ENCODE assay signal across 29 cellular contexts in genomic region chr22:49638001-49638400, GRCh38.
DNase-seq lines count a peak whose midpoint lies in the region; ATAC-seq and TF ChIP-seq lines count a peak whose summit lies in the region.
"Had no signal": no experiment of that assay in that cellular context is flagged by ENCODE, and none has a peak within 500 bp of the region (broad histone marks: within the 10 kb centered on the region; RNA-seq: fewer than 3 reads in every experiment).

No MANE protein-coding gene starts in this region.

- H3K9me3 ChIP-seq in right atrium auricular region: no peaks in the 10 kb centered on the region
- H3K9me3 ChIP-seq in right cardiac atrium (ENCODE audit: control insufficient read depth, low read length): no peaks in the 10 kb centered on the region
- no peaks in the 10 kb centered on the region for H3K9me3 ChIP-seq in BLaER1
- H3K9me3 ChIP-seq in neuronal stem cell (replicated peaks in 1 of 2; ENCODE audit: control insufficient read depth in 2 of 2, insufficient read depth in 1 of 2, low read depth in 1 of 2, low read length in 2 of 2): no peaks in the 10 kb centered on the region
- H3K9me3 ChIP-seq: A549; BE2C; BLaER1 treated with 17β-estradiol and CSF1 and Interleukin-3, amounts not matched to agents 10 nM and 100 nM; Caco-2 had no signal

- no peaks in the 10 kb centered on the region for H3K9me3 Mint-ChIP-seq in activated CD8-positive, alpha-beta T cell treated with anti-CD3 and anti-CD28 coated beads, Interleukin-2, amount 10 ng/mL, durations not matched to agents 7 days and 5 days (ENCODE audit: insufficient read depth)
- peaks cover 17% of the 10 kb centered on the region for H3K9me3 Mint-ChIP-seq in glutamatergic neuron (ENCODE audit: unreplicated experiment)
- H3K9me3 Mint-ChIP-seq: CD14-positive monocyte; CD4-positive, alpha-beta memory T cell; CD4-positive, alpha-beta T cell; CD4-positive, CD25-positive, alpha-beta regulatory T cell; CD8-positive, alpha-beta memory T cell; CD8-positive, alpha-beta T cell had no signal

- no peak overlapping the region for H3K4ac ChIP-seq in neuronal stem cell (ENCODE audit: low read length)

- no peak overlapping the region for H4K8ac ChIP-seq in neuronal stem cell (ENCODE audit: low read depth, low read length)

- H3K27me3 Mint-ChIP-seq in activated CD8-positive, alpha-beta T cell treated with anti-CD3 and anti-CD28 coated beads, Interleukin-2, amount 10 ng/mL, durations not matched to agents 7 days and 5 days (ENCODE audit: low read depth): no peaks in the 10 kb centered on the region
- H3K27me3 Mint-ChIP-seq in glutamatergic neuron (ENCODE audit: unreplicated experiment): peaks cover 7% of the 10 kb centered on the region
- H3K27me3 Mint-ChIP-seq: B cell; CD4-positive, alpha-beta memory T cell; CD4-positive, alpha-beta T cell; CD4-positive, CD25-positive, alpha-beta regulatory T cell; CD8-positive, alpha-beta memory T cell had no signal

- H2BK15ac ChIP-seq in neuronal stem cell (ENCODE audit: low read length): no peak overlapping the region

- H3K4me3 ChIP-seq in right atrium auricular region (no peak overlapping the region), right cardiac atrium (ENCODE audit: low read length) (no peak overlapping the region), BLaER1 (no peak overlapping the region), neuronal stem cell (ENCODE audit: low read length in 2 of 2) (no peak overlapping the region)
- H3K4me3 ChIP-seq: A549; BLaER1 treated with 17β-estradiol and CSF1 and Interleukin-3, amounts not matched to agents 10 nM and 100 nM had no signal

- 90% methylated on average over 17 of the region's 17 CpGs for WGBS in right cardiac atrium
- WGBS in neuronal stem cell (ENCODE audit: extremely low coverage in 2 of 2, insufficient read length in 2 of 2, insufficient replicate concordance in 1 of 2), 2 donors: no CpG with 5 or more reads among the region's 17 CpGs

- H2BK120ac ChIP-seq in neuronal stem cell (ENCODE audit: low read depth, low read length): no peak overlapping the region

- H3K36me3 Mint-ChIP-seq in activated CD8-positive, alpha-beta T cell treated with anti-CD3 and anti-CD28 coated beads, Interleukin-2, amount 10 ng/mL, durations not matched to agents 7 days and 5 days (ENCODE audit: low read depth): no peaks in the 10 kb centered on the region
- H3K36me3 Mint-ChIP-seq in glutamatergic neuron (ENCODE audit: unreplicated experiment): peaks cover 4% of the 10 kb centered on the region

- H3K23ac ChIP-seq in neuronal stem cell (ENCODE audit: low read depth, low read length, poor library complexity): no peak overlapping the region

- H3K4me1 ChIP-seq in right atrium auricular region (peaks cover 0 to under 1% of the 10 kb centered on the region in 2 donors), right cardiac atrium (ENCODE audit: control insufficient read depth, insufficient read depth, low read length) (no peaks in the 10 kb centered on the region), BLaER1 (peaks cover 72% of the 10 kb centered on the region), neuronal stem cell (ENCODE audit: control insufficient read depth in 2 of 2, insufficient read depth in 1 of 2, low read depth in 1 of 2, low read length in 2 of 2) (peaks cover 2 to 3% of the 10 kb centered on the region in 2 donors)
- H3K4me1 ChIP-seq: A549, BE2C, Caco-2 had no signal

- no peak overlapping the region for H3K4me3 Mint-ChIP-seq in activated CD8-positive, alpha-beta T cell treated with anti-CD3 and anti-CD28 coated beads, Interleukin-2, amount 10 ng/mL, durations not matched to agents 7 days and 5 days
- no peak overlapping the region for H3K4me3 Mint-ChIP-seq in glutamatergic neuron (ENCODE audit: unreplicated experiment)
- H3K4me3 Mint-ChIP-seq: B cell; CD14-positive monocyte; CD4-positive, alpha-beta memory T cell; CD4-positive, alpha-beta T cell; CD4-positive, CD25-positive, alpha-beta regulatory T cell; CD8-positive, alpha-beta memory T cell; CD8-positive, alpha-beta T cell had no signal

- TF ChIP-seq CTCF in right atrium auricular region (IDR thresholded peaks at IDR 0.05) (no peak), glutamatergic neuron (IDR thresholded peaks at IDR 0.05; ENCODE audit: partially characterized antibody, unreplicated experiment) (no peak)

- POLR2A ChIA-PET in activated CD8-positive, alpha-beta T cell treated with anti-CD3 and anti-CD28 coated beads, Interleukin-2, amount 10 ng/mL, durations not matched to agents 7 days and 5 days (lab: Charles Lee): no interaction called here

- DNase-seq in Right ventricle myocardium inferior (ENCODE audit: missing footprints) (peak; percentile 55), right atrium auricular region (ENCODE audit: low spot score) (no peak), right cardiac atrium (peak in 2 of 3 donors; percentile 25 to 42), left cardiac atrium (no peak), neuronal stem cell (ENCODE audit: low spot score) (no peak), glutamatergic neuron (no peak)
- DNase-seq in activated CD8-positive, alpha-beta T cell treated with anti-CD3 and anti-CD28 coated beads, Interleukin-2, amount 10 ng/mL, durations not matched to agents 7 days and 5 days: no peak
- DNase-seq: 8988T; AML-193; BE2C; Caco-2; Calu3; CD4-positive, alpha-beta memory T cell; CD4-positive, alpha-beta T cell; CD4-positive, CD25-positive, alpha-beta regulatory T cell; CD8-positive, alpha-beta memory T cell; CD8-positive, alpha-beta T cell; COR-L47; DMS 273 treated with DMSO at 0.1 percent for 48 hours; DMS79 treated with DMSO at 0.1 percent for 48 hours; DND-41; EL had no signal

- peak overlapping the region; percentile 77 for H3K18ac ChIP-seq in neuronal stem cell (ENCODE audit: low read length)

- H3K36me3 ChIP-seq in right atrium auricular region: no peaks in the 10 kb centered on the region
- peaks cover 54% of the 10 kb centered on the region for H3K36me3 ChIP-seq in BLaER1
- no peaks in the 10 kb centered on the region for H3K36me3 ChIP-seq in neuronal stem cell (replicated peaks in 1 of 2; ENCODE audit: control insufficient read depth in 2 of 2, insufficient read depth in 2 of 2, low read length in 2 of 2)
- H3K36me3 ChIP-seq: BE2C had no signal

- peaks cover 100% of the 10 kb centered on the region for H4K20me1 ChIP-seq in BLaER1

- peak overlapping the region; percentile 49 for H2AK5ac ChIP-seq in neuronal stem cell (ENCODE audit: low read depth, low read length)

- no peak overlapping the region for H2BK5ac ChIP-seq in neuronal stem cell (ENCODE audit: low read length)

- CTCF ChIA-PET in activated CD8-positive, alpha-beta T cell treated with anti-CD3 and anti-CD28 coated beads, Interleukin-2, amount 10 ng/mL, durations not matched to agents 7 days and 5 days (lab: Charles Lee): no interaction called here

- H4K91ac ChIP-seq in neuronal stem cell (ENCODE audit: low read depth, low read length, poor library complexity): no peak overlapping the region

- H3K14ac ChIP-seq in neuronal stem cell (ENCODE audit: low read length): peak overlapping the region; percentile 28

- ATAC-seq in Right ventricle myocardium inferior: no peak
- ATAC-seq in right cardiac atrium: no peak
- ATAC-seq in left cardiac atrium: no peak
- ATAC-seq in activated CD8-positive, alpha-beta T cell treated with anti-CD3 and anti-CD28 coated beads, Interleukin-2, amount 10 ng/mL, durations not matched to agents 7 days and 5 days: no peak
- ATAC-seq: A549; CD8-positive, alpha-beta T cell had no signal

- H3K4me1 Mint-ChIP-seq in activated CD8-positive, alpha-beta T cell treated with anti-CD3 and anti-CD28 coated beads, Interleukin-2, amount 10 ng/mL, durations not matched to agents 7 days and 5 days (ENCODE audit: low read depth): no peaks in the 10 kb centered on the region
- no peaks in the 10 kb centered on the region for H3K4me1 Mint-ChIP-seq in glutamatergic neuron (ENCODE audit: low read depth, unreplicated experiment)
- H3K4me1 Mint-ChIP-seq: B cell had no signal

- intact Hi-C loops in Right ventricle myocardium inferior (cut with DNase I): loop anchor here (10.0 kb wide), 1 partner anchor 1063 kb away; no protein-coding TSS in a partner anchor
- intact Hi-C loops in right cardiac atrium (cut with DNase I): loop anchor here in 1 of 4 donors (10.0 kb wide), 1 partner anchor 1063 kb away; no protein-coding TSS in a partner anchor
- intact Hi-C loops in left cardiac atrium (cut with DNase I): loop anchor here in 1 of 2 donors (10.0 kb wide), 1 partner anchor 1063 kb away; no protein-coding TSS in a partner anchor

- H2AFZ ChIP-seq in neuronal stem cell (ENCODE audit: low read length): no peak overlapping the region

- H3K27ac ChIP-seq in right atrium auricular region (no peak overlapping the region), right cardiac atrium (ENCODE audit: low read length) (no peak overlapping the region), BLaER1 (no peak overlapping the region), neuronal stem cell (replicated peaks; ENCODE audit: low read length) (no peak overlapping the region)
- H3K27ac ChIP-seq: 22Rv1; A549; BLaER1 treated with 17β-estradiol and CSF1 and Interleukin-3, amounts not matched to agents 10 nM and 100 nM; C4-2B had no signal

- no peak overlapping the region for H3K27ac Mint-ChIP-seq in activated CD8-positive, alpha-beta T cell treated with anti-CD3 and anti-CD28 coated beads, Interleukin-2, amount 10 ng/mL, durations not matched to agents 7 days and 5 days
- no peak overlapping the region for H3K27ac Mint-ChIP-seq in glutamatergic neuron (ENCODE audit: unreplicated experiment)
- H3K27ac Mint-ChIP-seq: B cell; CD14-positive monocyte; CD4-positive, alpha-beta T cell; CD4-positive, CD25-positive, alpha-beta regulatory T cell; CD8-positive, alpha-beta T cell had no signal

- H3K4me2 ChIP-seq in BLaER1: peak overlapping the region; percentile 11
- no peak overlapping the region for H3K4me2 ChIP-seq in neuronal stem cell (ENCODE audit: insufficient read depth, low read length, poor library complexity, severe bottlenecking)
- H3K4me2 ChIP-seq: A549 had no signal

- no peak overlapping the region for H3K9ac ChIP-seq in BLaER1
- H3K9ac ChIP-seq in neuronal stem cell (ENCODE audit: low read depth, low read length, poor library complexity): no peak overlapping the region

- H2BK12ac ChIP-seq in neuronal stem cell (ENCODE audit: low read length): no peak overlapping the region

- H3K79me1 ChIP-seq in neuronal stem cell (ENCODE audit: low read depth, low read length): no peaks in the 10 kb centered on the region

- H3K27me3 ChIP-seq in right atrium auricular region (no peaks in the 10 kb centered on the region), right cardiac atrium (ENCODE audit: control insufficient read depth, insufficient read depth) (no peaks in the 10 kb centered on the region), BLaER1 (no peaks in the 10 kb centered on the region), neuronal stem cell (ENCODE audit: control insufficient read depth in 3 of 3, insufficient read depth in 3 of 3, low read depth in 1 of 3, low read length in 3 of 3) (peaks cover 0 to 2% (median 0%) of the 10 kb centered on the region in 3 experiments)
- H3K27me3 ChIP-seq: BE2C; BLaER1 treated with 17β-estradiol and CSF1 and Interleukin-3, amounts not matched to agents 10 nM and 100 nM had no signal

Comparison
In these comparisons a context has a peak if more than half of its experiments do, and no peak if none do; other contexts are left out.
1. DNase-seq: peak in Right ventricle myocardium inferior (single experiment) and right cardiac atrium (2 of 3); none in right atrium auricular region (single experiment), left cardiac atrium (single experiment), neuronal stem cell (single experiment), activated CD8-positive, alpha-beta T cell treated with anti-CD3 and anti-CD28 coated beads, Interleukin-2, amount 10 ng/mL, durations not matched to agents 7 days and 5 days (single experiment) and glutamatergic neuron (single experiment).